In genomic region chr17:333626-334396, GRCh38 we compare ENCODE assay signal across 9 cellular contexts. TPM values are rescaled to one million over a fixed set of nuclear protein-coding genes. Genes with fewer than 3 reads are reported as not detected.
DNase-seq lines count a peak whose midpoint lies in the region; ATAC-seq and TF ChIP-seq lines count a peak whose summit lies in the region.
"Had no signal": no experiment of that assay in that cellular context is flagged by ENCODE, and none has a peak within 500 bp of the region (broad histone marks: within the 10 kb centered on the region; RNA-seq: fewer than 3 reads in every experiment).

No MANE protein-coding gene starts in this region.

- peaks cover 56% of the 10 kb centered on the region for H3K4me1 Mint-ChIP-seq in activated naive CD8-positive, alpha-beta T cell treated with anti-CD3 and anti-CD28 coated beads for 36 hours
- H3K4me1 Mint-ChIP-seq in osteocyte (ENCODE audit: unreplicated experiment): peaks cover 28% of the 10 kb centered on the region

- H3K4me3 Mint-ChIP-seq in activated naive CD8-positive, alpha-beta T cell treated with anti-CD3 and anti-CD28 coated beads for 36 hours: peak overlapping the region; percentile 62
- peak overlapping the region; percentile 53 for H3K4me3 Mint-ChIP-seq in osteocyte (ENCODE audit: unreplicated experiment)

- H3K27me3 Mint-ChIP-seq in activated naive CD8-positive, alpha-beta T cell treated with anti-CD3 and anti-CD28 coated beads for 36 hours: peaks cover 3% of the 10 kb centered on the region
- H3K27me3 Mint-ChIP-seq in osteocyte (ENCODE audit: unreplicated experiment): peaks cover 33% of the 10 kb centered on the region

- no peaks in the 10 kb centered on the region for H3K36me3 Mint-ChIP-seq in activated naive CD8-positive, alpha-beta T cell treated with anti-CD3 and anti-CD28 coated beads for 36 hours
- no peaks in the 10 kb centered on the region for H3K36me3 Mint-ChIP-seq in osteocyte (ENCODE audit: unreplicated experiment)

- intact Hi-C loops in left cardiac atrium (cut with DNase I): no loop called here

- H3K9me3 Mint-ChIP-seq in activated naive CD8-positive, alpha-beta T cell treated with anti-CD3 and anti-CD28 coated beads for 36 hours: no peaks in the 10 kb centered on the region
- H3K9me3 Mint-ChIP-seq in osteocyte (ENCODE audit: unreplicated experiment): no peaks in the 10 kb centered on the region

- peak overlapping the region; percentile 42 for H3K27ac Mint-ChIP-seq in activated naive CD8-positive, alpha-beta T cell treated with anti-CD3 and anti-CD28 coated beads for 36 hours
- H3K27ac Mint-ChIP-seq in osteocyte (ENCODE audit: unreplicated experiment): peak overlapping the region; percentile 12

- peak; percentile 80 for DNase-seq in Ammon's horn (ENCODE audit: low spot score)
- DNase-seq in activated naive CD8-positive, alpha-beta T cell treated with anti-CD3 and anti-CD28 coated beads for 36 hours: no peak
- DNase-seq in left cardiac atrium: peak; percentile 87
- no peak for DNase-seq in osteocyte (ENCODE audit: extremely low spot score, unreplicated experiment)
- DNase-seq in T-helper 1 cell: no peak
- DNase-seq: SIG-M5 had no signal

- no peak for TF ChIP-seq CTCF in osteocyte (IDR thresholded peaks at IDR 0.05)

- ATAC-seq in left cardiac atrium (peak; percentile 86 to 89), GM21717 (IDR thresholded peaks at IDR 0.05; ENCODE audit: unreplicated experiment) (no peak), HG03378 (IDR thresholded peaks at IDR 0.05; ENCODE audit: unreplicated experiment) (no peak), HG03469 (IDR thresholded peaks at IDR 0.05; ENCODE audit: unreplicated experiment) (no peak)

RNA-seq across cellular contexts. Expression of gene RPH3AL, which starts 18.8 kb away (rescaled TPM):
- 1 to 10 TPM in 1 of 2 experiments, under 1 TPM in 1; 0.64 to 1.2 TPM for total RNA-seq in activated naive CD8-positive, alpha-beta T cell treated with anti-CD3 and anti-CD28 coated beads for 36 hours
- total RNA-seq in left cardiac atrium: 10 to 100 TPM in 1 of 2 donors, 1 to 10 TPM in 1; 5.9 to 10.9 TPM
- 0.78 and 1.2 TPM in 2 replicates for total RNA-seq in osteocyte

Comparison
In these comparisons a context has a peak if more than half of its experiments do, and no peak if none do; other contexts are left out.
1. DNase-seq: peak in Ammon's horn (single experiment) and left cardiac atrium (single experiment); none in activated naive CD8-positive, alpha-beta T cell treated with anti-CD3 and anti-CD28 coated beads for 36 hours (single experiment), osteocyte (single experiment) and T-helper 1 cell (0 of 5).
2. ATAC-seq: peak in left cardiac atrium (2 of 2); none in GM21717 (single experiment), HG03378 (single experiment) and HG03469 (single experiment).